In genomic region chr2:96499061-96499960, GRCh38 we compare ENCODE assay signal across 20 cellular contexts. TPM values are rescaled to one million over a fixed set of nuclear protein-coding genes. Genes with fewer than 3 reads are reported as not detected.
DNase-seq lines count a peak whose midpoint lies in the region; TF ChIP-seq lines count a peak whose summit lies in the region.
"Had no signal": no experiment of that assay in that cellular context is flagged by ENCODE, and none has a peak within 500 bp of the region (broad histone marks: within the 10 kb centered on the region; RNA-seq: fewer than 3 reads in every experiment).

No MANE protein-coding gene starts in this region.

- H3K36me3 Mint-ChIP-seq in activated CD4-positive, alpha-beta T cell treated with anti-CD3 and anti-CD28 coated beads, Interleukin-2, amount 10 ng/mL, durations not matched to agents 24 days and 14 days (ENCODE audit: low read depth): peaks cover 12% of the 10 kb centered on the region
- H3K36me3 Mint-ChIP-seq in dendritic cell treated with granulocyte-macrophage colony-stimulating factor and Interleukin-4, amounts not matched to agents 40 ng/mL and 50 ng/mL, for 4 days (ENCODE audit: low read depth): no peaks in the 10 kb centered on the region

- peaks cover 13% of the 10 kb centered on the region for H3K9me3 Mint-ChIP-seq in activated CD4-positive, alpha-beta T cell treated with anti-CD3 and anti-CD28 coated beads, Interleukin-2, amount 10 ng/mL, durations not matched to agents 24 days and 14 days
- peaks cover 16% of the 10 kb centered on the region for H3K9me3 Mint-ChIP-seq in dendritic cell treated with granulocyte-macrophage colony-stimulating factor and Interleukin-4, amounts not matched to agents 40 ng/mL and 50 ng/mL, for 4 days

- H3K4me3 Mint-ChIP-seq in activated CD4-positive, alpha-beta T cell treated with anti-CD3 and anti-CD28 coated beads, Interleukin-2, amount 10 ng/mL, durations not matched to agents 24 days and 14 days: no peak overlapping the region
- H3K4me3 Mint-ChIP-seq in dendritic cell treated with granulocyte-macrophage colony-stimulating factor and Interleukin-4, amounts not matched to agents 40 ng/mL and 50 ng/mL, for 4 days: no peak overlapping the region

- intact Hi-C loops in activated CD4-positive, alpha-beta T cell treated with anti-CD3 and anti-CD28 coated beads, Interleukin-2, amount 10 ng/mL, durations not matched to agents 24 days and 14 days (cut with micrococcal nuclease): no loop called here
- intact Hi-C loops in dendritic cell treated with granulocyte-macrophage colony-stimulating factor and Interleukin-4, amounts not matched to agents 40 ng/mL and 50 ng/mL, for 4 days (cut with micrococcal nuclease): no loop called here
- intact Hi-C loops in adrenal gland (cut with DNase I): no loop called here

- no peaks in the 10 kb centered on the region for H3K4me1 ChIP-seq in adrenal gland (replicated peaks in 1 of 2)

- H3K4me1 Mint-ChIP-seq in activated CD4-positive, alpha-beta T cell treated with anti-CD3 and anti-CD28 coated beads, Interleukin-2, amount 10 ng/mL, durations not matched to agents 24 days and 14 days: peaks cover 38% of the 10 kb centered on the region
- H3K4me1 Mint-ChIP-seq in dendritic cell treated with granulocyte-macrophage colony-stimulating factor and Interleukin-4, amounts not matched to agents 40 ng/mL and 50 ng/mL, for 4 days (ENCODE audit: low read depth): peaks cover 33% of the 10 kb centered on the region

- H3K27ac ChIP-seq in adrenal gland: no peak overlapping the region

- DNase-seq in activated CD4-positive, alpha-beta T cell treated with anti-CD3 and anti-CD28 coated beads, Interleukin-2, amount 10 ng/mL, durations not matched to agents 24 days and 14 days: peak; percentile 55
- DNase-seq in activated CD4-positive, alpha-beta T cell treated with anti-CD3 and anti-CD28 coated beads, Interleukin-2, amount 50 U/mL, for 48 hours: no peak
- DNase-seq in G401 (ENCODE audit: low spot score) (peak; percentile 86), mesenteric fat pad (ENCODE audit: low spot score) (peak; percentile 87), adrenal gland (no peak)
- DNase-seq in stimulated activated CD4-positive, alpha-beta T cell treated with anti-CD3 and anti-CD28 coated beads, Interleukin-1b, Interleukin-23, amount 100 ng/mL, for 48 hours: no peak
- DNase-seq: 8988T, ACHN, Calu3, DMS79 treated with DMSO at 0.1 percent for 48 hours, NCI-H1092, NCI-H1417 treated with DMSO at 0.1 percent for 48 hours, NCI-H2081, NCI-H226, NCI-H510A, NCI-H69, Right ventricle myocardium superior, RPMI8226 had no signal

- H3K9me3 ChIP-seq in adrenal gland (replicated peaks in 1 of 3): peaks cover 0 to under 1% (median 0%) of the 10 kb centered on the region in 3 donors

- no peaks in the 10 kb centered on the region for H3K36me3 ChIP-seq in adrenal gland (replicated peaks in 1 of 2)

- no peak overlapping the region for H3K27ac Mint-ChIP-seq in activated CD4-positive, alpha-beta T cell treated with anti-CD3 and anti-CD28 coated beads, Interleukin-2, amount 10 ng/mL, durations not matched to agents 24 days and 14 days
- peak overlapping the region; percentile 41 for H3K27ac Mint-ChIP-seq in dendritic cell treated with granulocyte-macrophage colony-stimulating factor and Interleukin-4, amounts not matched to agents 40 ng/mL and 50 ng/mL, for 4 days

- no peak for TF ChIP-seq CTCF in adrenal gland (IDR thresholded peaks at IDR 0.05)

- in situ Hi-C loops in G401 (cut with HindIII; ENCODE audit: low sequenced_read_pairs): no loop called here

- no peaks in the 10 kb centered on the region for H3K27me3 Mint-ChIP-seq in activated CD4-positive, alpha-beta T cell treated with anti-CD3 and anti-CD28 coated beads, Interleukin-2, amount 10 ng/mL, durations not matched to agents 24 days and 14 days
- H3K27me3 Mint-ChIP-seq in dendritic cell treated with granulocyte-macrophage colony-stimulating factor and Interleukin-4, amounts not matched to agents 40 ng/mL and 50 ng/mL, for 4 days: peaks cover 27% of the 10 kb centered on the region

- no peak for TF ChIP-seq POLR2A in adrenal gland (IDR thresholded peaks at IDR 0.05)

- H3K4me3 ChIP-seq in adrenal gland: no peak overlapping the region

- peaks cover 10% of the 10 kb centered on the region for H3K27me3 ChIP-seq in adrenal gland

- 79 to 88% (median 84%) methylated on average over 6 to 15 of the region's 15 CpGs for WGBS in adrenal gland, 4 donors

RNA-seq across cellular contexts. Expression of gene NEURL3, which starts 5.8 kb away (rescaled TPM):
- total RNA-seq in activated CD4-positive, alpha-beta T cell treated with anti-CD3 and anti-CD28 coated beads, Interleukin-2, amount 10 ng/mL, durations not matched to agents 24 days and 14 days: 1.0 and 1.2 TPM in 2 replicates
- not detected in 2 replicates for total RNA-seq in G401 (2014; rRNA removed; shearing (Covaris generic))
- total RNA-seq in mesenteric fat pad (not detected), adrenal gland (under 1 TPM in 1 of 8 donors, not detected in 7; 0.41 TPM)
- polyA plus RNA-seq in adrenal gland: under 1 TPM in 2 of 3 donors, not detected in 1; 0.03 to 0.24 TPM
- total RNA-seq: Right ventricle myocardium superior had no signal
- polyA plus RNA-seq: BJ had no signal

RNA-seq across cellular contexts. Expression of gene ARID5A, which starts 37.2 kb away (rescaled TPM):
- 214 and 229 TPM in 2 replicates for total RNA-seq in activated CD4-positive, alpha-beta T cell treated with anti-CD3 and anti-CD28 coated beads, Interleukin-2, amount 10 ng/mL, durations not matched to agents 24 days and 14 days
- 7.6 and 8.6 TPM in 2 replicates for total RNA-seq in G401 (2014; rRNA removed; shearing (Covaris generic))
- total RNA-seq in mesenteric fat pad (50.9 TPM), adrenal gland (10 to 100 TPM in 6 of 8 donors, 1 to 10 TPM in 2; 9.0 to 25.4 (median 14.3) TPM)
- polyA plus RNA-seq in adrenal gland: 10 to 100 TPM in 2 of 3 donors, 1 to 10 TPM in 1; 1.3 to 39.6 (median 26.1) TPM

Comparison
In these comparisons a context has a peak if more than half of its experiments do, and no peak if none do; other contexts are left out.
1. DNase-seq: peak in activated CD4-positive, alpha-beta T cell treated with anti-CD3 and anti-CD28 coated beads, Interleukin-2, amount 10 ng/mL, durations not matched to agents 24 days and 14 days (single experiment), G401 (single experiment) and mesenteric fat pad (single experiment); none in activated CD4-positive, alpha-beta T cell treated with anti-CD3 and anti-CD28 coated beads, Interleukin-2, amount 50 U/mL, for 48 hours (0 of 2), adrenal gland (0 of 7) and stimulated activated CD4-positive, alpha-beta T cell treated with anti-CD3 and anti-CD28 coated beads, Interleukin-1b, Interleukin-23, amount 100 ng/mL, for 48 hours (single experiment).